ENCODE assay signal across 22 cellular contexts in genomic region chr22:23221351-23221804, GRCh38. TPM values are rescaled to one million over a fixed set of nuclear protein-coding genes. Genes with fewer than 3 reads are reported as not detected.
DNase-seq lines count a peak whose midpoint lies in the region; ATAC-seq, FAIRE-seq and TF ChIP-seq lines count a peak whose summit lies in the region.
"Had no signal": no experiment of that assay in that cellular context is flagged by ENCODE, and none has a peak within 500 bp of the region (broad histone marks: within the 10 kb centered on the region; RNA-seq: fewer than 3 reads in every experiment).

No MANE protein-coding gene starts in this region.

- TF ChIP-seq EP300 in K562 (IDR thresholded peaks at IDR 0.05; ENCODE audit: low read length): no peak

- TF ChIP-seq RAD21 in IMR-90 (IDR thresholded peaks at IDR 0.05; ENCODE audit: low read length) (no peak), K562 (CRISPR knock-in tag; conservative IDR thresholded peaks at IDR 0.05 in 1 of 2, IDR thresholded peaks at IDR 0.05 in 1 of 2) (no peak)

- H3K36me3 ChIP-seq in IMR-90 (ENCODE audit: control insufficient read depth, insufficient read depth, low read length): no peaks in the 10 kb centered on the region
- H3K36me3 ChIP-seq in K562 (ENCODE audit: control insufficient read depth, insufficient read depth, low read length): peaks cover 4% of the 10 kb centered on the region; the same call in 1 of the 3 replicates
- peaks cover 0 to 6% of the 10 kb centered on the region in 2 experiments for H3K36me3 ChIP-seq in trophoblast cell (ENCODE audit: control insufficient read depth in 1 of 2, insufficient read depth in 2 of 2, low read length in 2 of 2)
- H3K36me3 ChIP-seq: ascending aorta, prostate gland had no signal

- WGBS in IMR-90 (ENCODE audit: extremely low coverage in 2 of 2, insufficient read length in 1 of 2), 2 experiments: no CpG with 5 or more reads among the region's 3 CpGs
- WGBS in K562 (ENCODE audit: insufficient coverage, low coverage, missing lambda C conversion rate): 84% methylated on average over 3 of the region's 3 CpGs
- WGBS in trophoblast cell (ENCODE audit: extremely low coverage, insufficient coverage, insufficient read length): no CpG with 5 or more reads among the region's 3 CpGs

- H3K18ac ChIP-seq in IMR-90 (ENCODE audit: low read depth, low read length): no peak overlapping the region
- no peak overlapping the region for H3K18ac ChIP-seq in trophoblast cell (ENCODE audit: low read length)

- H3K9me1 ChIP-seq in IMR-90 (ENCODE audit: insufficient read depth, low read length) (peaks cover 56% of the 10 kb centered on the region), K562 (ENCODE audit: control insufficient read depth, insufficient read depth, low read length) (peaks cover 67% of the 10 kb centered on the region)

- H4K91ac ChIP-seq in IMR-90 (ENCODE audit: insufficient read depth, low read depth, low read length): no peak overlapping the region
- H4K91ac ChIP-seq in trophoblast cell (ENCODE audit: low read depth, low read length): no peak overlapping the region

- H3K9me3 ChIP-seq in IMR-90 (ENCODE audit: control insufficient read depth, insufficient read depth, low read length) (no peaks in the 10 kb centered on the region), K562 (replicated peaks; ENCODE audit: control insufficient read depth, insufficient read depth, low read depth, low read length) (no peaks in the 10 kb centered on the region), trophoblast cell (ENCODE audit: insufficient read depth, low read depth, low read length) (no peaks in the 10 kb centered on the region)
- H3K9me3 ChIP-seq: ascending aorta, prostate gland had no signal

- in situ Hi-C loops in IMR-90 (cut with MboI; ENCODE audit: low sequenced_read_pairs): no loop called here
- in situ Hi-C loops in K562 (cut with MboI): no loop called here

- H2AK5ac ChIP-seq in IMR-90 (ENCODE audit: low read depth, low read length) (no peak overlapping the region), trophoblast cell (ENCODE audit: low read length) (no peak overlapping the region)

- H2BK20ac ChIP-seq in IMR-90 (ENCODE audit: low read depth, low read length): no peak overlapping the region

- H3K4me3 ChIP-seq in IMR-90 (ENCODE audit: insufficient read depth, low read depth, low read length): no peak overlapping the region
- H3K4me3 ChIP-seq in K562: no peak overlapping the region
- no peak overlapping the region for H3K4me3 ChIP-seq in trophoblast cell (ENCODE audit: low read depth, low read length)
- H3K4me3 ChIP-seq: ascending aorta, prostate gland had no signal

- H3K27me3 Mint-ChIP-seq in activated CD4-positive, alpha-beta T cell treated with anti-CD3 and anti-CD28 coated beads for 36 hours: no peaks in the 10 kb centered on the region
- no peaks in the 10 kb centered on the region for H3K27me3 Mint-ChIP-seq in chondrocyte (ENCODE audit: low read depth)

- no peak overlapping the region for H2BK120ac ChIP-seq in IMR-90 (ENCODE audit: low read depth, low read length)
- no peak overlapping the region for H2BK120ac ChIP-seq in trophoblast cell (ENCODE audit: insufficient read depth, low read length, poor library complexity)

- dilution Hi-C loops in IMR-90 (cut with HindIII; ENCODE audit: low sequenced_read_pairs, unreplicated experiment): no loop called here

- peak overlapping the region; percentile 92 for H3K27ac Mint-ChIP-seq in activated CD4-positive, alpha-beta T cell treated with anti-CD3 and anti-CD28 coated beads for 36 hours
- no peak overlapping the region for H3K27ac Mint-ChIP-seq in chondrocyte (ENCODE audit: unreplicated experiment)

- DNase-seq in activated CD4-positive, alpha-beta T cell treated with anti-CD3 and anti-CD28 coated beads for 36 hours: no peak
- no peak for DNase-seq in activated CD4-positive, alpha-beta T cell treated with anti-CD3 and anti-CD28 coated beads for 4 hours
- DNase-seq in IMR-90: no peak
- DNase-seq in K562 (ENCODE audit: extremely low read depth in 1 of 4, low spot score in 3 of 4): peak in 3 of 4 experiments; percentile 58 to 59 (median 58)
- DNase-seq in trophoblast cell: no peak
- no peak for DNase-seq in DMS79 treated with DMSO at 0.1 percent for 48 hours (lab: John Stamatoyannopoulos, UW)
- no peak for DNase-seq in chondrocyte (ENCODE audit: low spot score)
- DNase-seq in GM03348 (ENCODE audit: low spot score): no peak
- DNase-seq: 8988T; activated effector memory CD4-positive, alpha-beta T cell treated with Interleukin-2 at 50 U/mL for 16 hours; mammary epithelial cell; NCI-H2029; NCI-H446; NK-92 treated with Interleukin-12 subunit alpha and Interleukin-12 subunit beta, amount 100 ng/mL, for 24 hours; small intestine; stimulated activated CD4-positive, alpha-beta T cell treated with anti-CD3 and anti-CD28 coated beads, Interleukin-4, amount 100 ng/mL, for 4 hours had no signal

- H3K9ac ChIP-seq in IMR-90 (ENCODE audit: low read depth, low read length): no peak overlapping the region
- peak overlapping the region in 1 of 2 experiments; percentile 5; a peak in 1 of 4 replicates for H3K9ac ChIP-seq in K562 (ENCODE audit: insufficient read depth in 1 of 2, low read depth in 2 of 2, low read length in 2 of 2)
- H3K9ac ChIP-seq in trophoblast cell (ENCODE audit: low read length): no peak overlapping the region

- intact Hi-C loops in activated CD4-positive, alpha-beta T cell treated with anti-CD3 and anti-CD28 coated beads for 36 hours (cut with DNase I, micrococcal nuclease): no loop called here
- intact Hi-C loops in IMR-90 (cut with micrococcal nuclease) (no loop called here), K562 (cut with micrococcal nuclease) (loop anchor here (2.0 kb wide), 1 partner anchor 39 kb away; no protein-coding TSS in a partner anchor)

- BruUV-seq in IMR-90 (replicated peaks; lab: Mats Ljungman, UMichigan): no TSS peak
- BruUV-seq in K562 (replicated peaks; lab: Mats Ljungman, UMichigan): no TSS peak

- H3K4ac ChIP-seq in IMR-90 (ENCODE audit: low read depth, low read length) (peak overlapping the region; percentile 34; the same call in 1 of the 2 replicates), trophoblast cell (ENCODE audit: low read depth, low read length) (peak overlapping the region; percentile 76)

- no peak for FAIRE-seq in K562 (lab: Jason Lieb, UNC)
- FAIRE-seq: endometrium, H54, islet of Langerhans, small intestine had no signal

- no peak overlapping the region for H2BK5ac ChIP-seq in IMR-90 (ENCODE audit: low read depth, low read length, poor library complexity, severe bottlenecking)
- no peak overlapping the region for H2BK5ac ChIP-seq in trophoblast cell (ENCODE audit: low read depth, low read length, poor library complexity)

- ATAC-seq in activated CD4-positive, alpha-beta T cell treated with anti-CD3 and anti-CD28 coated beads for 36 hours: no peak
- ATAC-seq in IMR-90 (ENCODE audit: low read depth) (no peak), K562 (no peak)

- H2AK9ac ChIP-seq in IMR-90 (replicated peaks; ENCODE audit: low read depth, low read length, poor library complexity): no peak overlapping the region

- POLR2A ChIA-PET in activated CD4-positive, alpha-beta T cell treated with anti-CD3 and anti-CD28 coated beads for 36 hours (lab: Charles Lee): interaction anchor here (3.3 kb wide), 1 partner anchor 22 kb away, joined by 9 read pairs; no protein-coding TSS in a partner anchor
- POLR2A ChIA-PET in IMR-90 (lab: Charles Lee; ENCODE audit: unreplicated experiment) (no interaction called here), K562 (lab: Yijun Ruan, JAX) (interaction anchor here (0.6 to 86.5 kb wide), 5 partner anchors 21 to 147 kb away, joined by 3 to 3476 read pairs (median 11); partner anchors contain the start of genes BCR and RAB36)

- no peak overlapping the region for H3K4me3 Mint-ChIP-seq in activated CD4-positive, alpha-beta T cell treated with anti-CD3 and anti-CD28 coated beads for 36 hours
- H3K4me3 Mint-ChIP-seq in chondrocyte (ENCODE audit: unreplicated experiment): no peak overlapping the region

- H3K79me2 ChIP-seq in K562 (ENCODE audit: control insufficient read depth, insufficient read depth, low read length): peaks cover 98% of the 10 kb centered on the region
- peaks cover 28% of the 10 kb centered on the region for H3K79me2 ChIP-seq in trophoblast cell (ENCODE audit: control insufficient read depth, insufficient read depth, low read length, poor library complexity)

- H4K5ac ChIP-seq in IMR-90 (ENCODE audit: low read depth, low read length): no peak overlapping the region

- H3K27me3 ChIP-seq in IMR-90 (ENCODE audit: control insufficient read depth, insufficient read depth, low read length) (no peaks in the 10 kb centered on the region), K562 (ENCODE audit: control insufficient read depth in 2 of 2, insufficient read depth in 2 of 2, low read length in 2 of 2) (no peaks in the 10 kb centered on the region), trophoblast cell (ENCODE audit: insufficient read depth, low read length) (no peaks in the 10 kb centered on the region)
- H3K27me3 ChIP-seq: ascending aorta had no signal

- peaks cover 41 to 93% of the 10 kb centered on the region in 2 experiments for H3K79me1 ChIP-seq in IMR-90 (ENCODE audit: low read depth in 1 of 2, low read length in 2 of 2)
- no peaks in the 10 kb centered on the region for H3K79me1 ChIP-seq in trophoblast cell (ENCODE audit: low read length)

- H3K14ac ChIP-seq in IMR-90 (replicated peaks; ENCODE audit: low read depth, low read length) (no peak overlapping the region), trophoblast cell (ENCODE audit: low read length) (no peak overlapping the region)

- H4K12ac ChIP-seq in trophoblast cell (ENCODE audit: low read depth, low read length): no peak overlapping the region

- TF ChIP-seq POLR2A in IMR-90 (IDR thresholded peaks at IDR 0.05; ENCODE audit: low read depth, low read length) (no peak), K562 (conservative IDR thresholded peaks at IDR 0.05) (no peak)

- CTCF ChIA-PET in activated CD4-positive, alpha-beta T cell treated with anti-CD3 and anti-CD28 coated beads for 36 hours (lab: Charles Lee): interaction anchor here (1.1 kb wide), 1 partner anchor 8 kb away, joined by 3 read pairs; no protein-coding TSS in a partner anchor
- CTCF ChIA-PET in IMR-90 (lab: Yijun Ruan, JAX): no interaction called here
- CTCF ChIA-PET in K562 (lab: Yijun Ruan, JAX; ENCODE audit: low intra/inter-chr PET ratio): interaction anchor here (0.9 kb wide), 1 partner anchor 61 kb away, joined by 3 read pairs; no protein-coding TSS in a partner anchor

- no peak overlapping the region for H2AFZ ChIP-seq in IMR-90 (replicated peaks; ENCODE audit: low read length, poor library complexity)
- H2AFZ ChIP-seq in K562 (ENCODE audit: low read depth, low read length): no peak overlapping the region
- H2AFZ ChIP-seq in trophoblast cell (ENCODE audit: insufficient read depth, low read length, poor library complexity): no peak overlapping the region

- no peak overlapping the region for H3K27ac ChIP-seq in IMR-90 (ENCODE audit: insufficient read depth, low read length)
- no peak overlapping the region for H3K27ac ChIP-seq in K562 (ENCODE audit: extremely low read depth, low read depth, low read length)
- no peak overlapping the region for H3K27ac ChIP-seq in trophoblast cell (ENCODE audit: low read depth, low read length)
- H3K27ac ChIP-seq: prostate gland, VCaP had no signal

- H4K8ac ChIP-seq in IMR-90 (ENCODE audit: low read depth in 2 of 2, low read length in 2 of 2) (no peak overlapping the region), trophoblast cell (ENCODE audit: low read depth, low read length) (no peak overlapping the region)

- peaks cover 3% of the 10 kb centered on the region for H3K36me3 Mint-ChIP-seq in activated CD4-positive, alpha-beta T cell treated with anti-CD3 and anti-CD28 coated beads for 36 hours (ENCODE audit: low read depth)
- no peaks in the 10 kb centered on the region for H3K36me3 Mint-ChIP-seq in chondrocyte (ENCODE audit: low read depth)

- H3K9me3 Mint-ChIP-seq in activated CD4-positive, alpha-beta T cell treated with anti-CD3 and anti-CD28 coated beads for 36 hours (ENCODE audit: low read depth): no peaks in the 10 kb centered on the region
- no peaks in the 10 kb centered on the region for H3K9me3 Mint-ChIP-seq in chondrocyte (ENCODE audit: low read depth)

- H2BK12ac ChIP-seq in trophoblast cell (ENCODE audit: low read length): no peak overlapping the region

- TF ChIP-seq CTCF in IMR-90 (conservative IDR thresholded peaks at IDR 0.05; ENCODE audit: low read depth, low read length) (no peak), K562 (IDR thresholded peaks at IDR 0.05 in 2 of 3, conservative IDR thresholded peaks at IDR 0.05 in 1 of 3; ENCODE audit: insufficient read depth in 2 of 3, low read depth in 1 of 3, low read length in 3 of 3) (no peak), chondrocyte (IDR thresholded peaks at IDR 0.05) (no peak)

- peaks cover 100% of the 10 kb centered on the region for H3K4me1 Mint-ChIP-seq in activated CD4-positive, alpha-beta T cell treated with anti-CD3 and anti-CD28 coated beads for 36 hours
- H3K4me1 Mint-ChIP-seq in chondrocyte (ENCODE audit: low read depth): peaks cover 54% of the 10 kb centered on the region

- peaks cover 51% of the 10 kb centered on the region for H4K20me1 ChIP-seq in IMR-90 (ENCODE audit: insufficient read depth, low read length)
- peaks cover 80% of the 10 kb centered on the region for H4K20me1 ChIP-seq in K562 (replicated peaks; ENCODE audit: control insufficient read depth, insufficient read depth, low read length)

- H3K4me2 ChIP-seq in IMR-90 (ENCODE audit: low read depth, low read length) (no peak overlapping the region), K562 (ENCODE audit: insufficient read depth, low read length) (no peak overlapping the region), trophoblast cell (ENCODE audit: low read length) (no peak overlapping the region)

- no peak overlapping the region for H2BK15ac ChIP-seq in IMR-90 (ENCODE audit: low read depth, low read length)

- H3K4me1 ChIP-seq in IMR-90 (ENCODE audit: control insufficient read depth, insufficient read depth, low read length) (peaks cover 43% of the 10 kb centered on the region), K562 (replicated peaks in 1 of 2; ENCODE audit: control insufficient read depth in 2 of 2, insufficient read depth in 2 of 2, low read length in 2 of 2) (peaks cover 73 to 84% of the 10 kb centered on the region in 2 experiments), trophoblast cell (ENCODE audit: control insufficient read depth in 1 of 2, insufficient read depth in 2 of 2, low read length in 2 of 2) (peaks cover 25 to 41% of the 10 kb centered on the region in 2 experiments)

- H3K56ac ChIP-seq in IMR-90 (ENCODE audit: extremely low read depth, insufficient read depth, low read length): no peak overlapping the region

- H3K23ac ChIP-seq in IMR-90 (ENCODE audit: low read depth, low read length) (peak overlapping the region; percentile 16; the same call in 1 of the 2 replicates), trophoblast cell (ENCODE audit: low read length) (no peak overlapping the region)

RNA-seq across cellular contexts. Expression of gene BCR, which starts 41.1 kb away (rescaled TPM):
- total RNA-seq in activated CD4-positive, alpha-beta T cell treated with anti-CD3 and anti-CD28 coated beads for 36 hours: 10 to 100 TPM; 45.5 to 58.0 TPM
- total RNA-seq in IMR-90 (2012; rRNA removed) (28.9 and 30.8 TPM in 2 replicates), K562 (2014; rRNA removed) (81.7 and 100 TPM in 2 replicates), K562 (2014; rRNA removed; fragmentation: Illumina TruSeq; extraction: Trizol) (27.5 and 45.6 TPM in 2 replicates), K562 (2015; rRNA removed; fragmentation: Illumina TruSeq; extraction: Trizol) (65.7 and 68.4 TPM in 2 replicates), K562 (2021) (144 and 150 TPM in 2 replicates), chondrocyte (28.4 to 44.5 TPM (median 30.0 TPM) in 3 replicates)
- polyA plus RNA-seq in IMR-90 (2012; rRNA removed) (43.0 and 44.6 TPM in 2 replicates), K562 (2011; rRNA removed) (20.9 and 36.8 TPM in 2 replicates), K562 (2014; fragmentation: Illumina TruSeq; extraction: Trizol) (45.8 and 60.4 TPM in 2 replicates), K562 (2014; fragmentation: Nextera tagmentation; extraction: Ambion mirVana) (under 1 TPM; 0.41 to 0.70 TPM), K562 (2014; rRNA removed) (34.9 and 36.1 TPM in 2 replicates)
- polyA plus RNA-seq in IMR-90 (2012; cell fraction: cytosol; rRNA removed): 30.9 and 40.0 TPM in 2 replicates
- 36.1 and 42.1 TPM in 2 replicates for polyA plus RNA-seq in IMR-90 (2012; cell fraction: nucleus; rRNA removed; ENCODE audit: low replicate concordance)
- total RNA-seq in K562 (2011; cell fraction: chromatin; rRNA removed; ENCODE audit: low replicate concordance): 234 and 446 TPM in 2 replicates
- 279 and 314 TPM in 2 replicates for total RNA-seq in K562 (2011; cell fraction: nucleolus; rRNA removed)
- 196 and 222 TPM in 2 replicates for total RNA-seq in K562 (2011; cell fraction: nucleoplasm; rRNA removed)
- polyA plus RNA-seq in K562 (2011; cell fraction: cytosol; rRNA removed): 26.4 and 31.1 TPM in 2 replicates
- 57.9 and 76.9 TPM in 2 replicates for polyA plus RNA-seq in K562 (2011; cell fraction: nucleus; rRNA removed)
- polyA plus RNA-seq in K562 (2012): 73.9 and 75.3 TPM in 2 replicates
- polyA minus RNA-seq in K562 (2011; rRNA and poly(A)+ RNA removed): 113 and 124 TPM in 2 replicates
- polyA minus RNA-seq in K562 (2011; cell fraction: cytosol; rRNA and poly(A)+ RNA removed): 132 and 181 TPM in 2 replicates
- polyA minus RNA-seq in K562 (2011; cell fraction: nucleus; rRNA and poly(A)+ RNA removed): 138 and 300 TPM in 2 replicates
- polyA plus RNA-seq in trophoblast cell (2013): 49.8 and 53.0 TPM in 2 replicates

Comparison
In these comparisons a context has a peak if more than half of its experiments do, and no peak if none do; other contexts are left out.
1. DNase-seq: peak in K562 (3 of 4); none in activated CD4-positive, alpha-beta T cell treated with anti-CD3 and anti-CD28 coated beads for 36 hours (single experiment), activated CD4-positive, alpha-beta T cell treated with anti-CD3 and anti-CD28 coated beads for 4 hours (0 of 2), IMR-90 (single experiment), trophoblast cell (0 of 2), DMS79 treated with DMSO at 0.1 percent for 48 hours (single experiment), chondrocyte (single experiment) and GM03348 (single experiment).